Comparison of ENCODE assay signal across 18 cellular contexts in the genomic region with DNA sequence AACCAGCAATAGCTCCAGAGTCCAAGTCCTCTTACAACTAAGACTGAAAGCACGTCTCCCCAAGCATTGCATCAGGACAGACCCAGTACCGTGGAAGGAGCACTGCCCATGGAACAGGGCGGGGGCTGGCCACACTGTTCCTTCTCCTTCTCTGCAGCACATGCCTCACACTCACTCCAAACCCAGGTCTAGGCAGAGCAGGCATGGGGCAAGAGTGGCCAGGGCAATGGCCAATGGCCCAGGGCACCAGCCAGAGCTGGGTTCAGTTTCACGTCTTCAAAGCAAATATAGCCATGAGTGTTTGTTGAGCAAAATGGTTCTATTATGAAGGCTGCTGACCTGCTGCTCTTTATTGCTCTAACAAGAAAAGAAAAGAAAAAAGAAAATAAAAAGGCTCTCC.
DNase-seq lines count a peak whose midpoint lies in the region; ATAC-seq and TF ChIP-seq lines count a peak whose summit lies in the region.
"Had no signal": no experiment of that assay in that cellular context is flagged by ENCODE, and none has a peak within 500 bp of the region (broad histone marks: within the 10 kb centered on the region; RNA-seq: fewer than 3 reads in every experiment).

No MANE protein-coding gene starts in this region.

- peak overlapping the region; percentile 18; the same call in 1 of the 2 replicates for H3K27ac Mint-ChIP-seq in GM23338
- H3K27ac Mint-ChIP-seq: CD8-positive, alpha-beta memory T cell; HFFc6; IgD-negative memory B cell had no signal

- H3K14ac ChIP-seq in neuronal stem cell (ENCODE audit: low read length) = no peak overlapping the region

- H2BK120ac ChIP-seq in neuronal stem cell (ENCODE audit: low read depth, low read length) = no peak overlapping the region

- H3K27ac ChIP-seq in 22Rv1 = peak overlapping the region; percentile 60; the same call in 1 of the 2 replicates
- H3K27ac ChIP-seq in GM23338 (ENCODE audit: low read depth) = no peak overlapping the region
- no peak overlapping the region for H3K27ac ChIP-seq in neuronal stem cell (replicated peaks; ENCODE audit: low read length)
- H3K27ac ChIP-seq: A549, BLaER1 had no signal

- H4K20me1 ChIP-seq in GM23338 (replicated peaks; ENCODE audit: insufficient read depth) = no peaks in the 10 kb centered on the region; the same call in 1 of the 2 replicates
- H4K20me1 ChIP-seq: BLaER1 had no signal

- peak overlapping the region; percentile 15 for H4K91ac ChIP-seq in neuronal stem cell (ENCODE audit: low read depth, low read length, poor library complexity)

- H3K4me1 Mint-ChIP-seq in GM23338 = peaks cover 16% of the 10 kb centered on the region
- no peaks in the 10 kb centered on the region for H3K4me1 Mint-ChIP-seq in activated T-cell treated with anti-CD3 and anti-CD28 coated beads, Interleukin-2, amount 50 U/mL, for 4 hours (ENCODE audit: low read depth)

- DNase-seq in GM23338 (ENCODE audit: low spot score) (no peak), neuronal stem cell (ENCODE audit: low spot score) (no peak), ACHN (no peak)
- DNase-seq in activated T-cell treated with anti-CD3 and anti-CD28 coated beads, Interleukin-2, amount 50 U/mL, for 4 hours = no peak
- DNase-seq: AML-193; CD8-positive, alpha-beta memory T cell; DND-41; GDM1; HCEC 1CT; HFFc6 had no signal

- H3K4me2 ChIP-seq in GM23338 (no peak overlapping the region), neuronal stem cell (ENCODE audit: insufficient read depth, low read length, poor library complexity, severe bottlenecking) (no peak overlapping the region)
- H3K4me2 ChIP-seq: A549, BLaER1 had no signal

- no peak for TF ChIP-seq CTCF in 22Rv1 (IDR thresholded peaks at IDR 0.05)
- no peak for TF ChIP-seq CTCF in GM23338 (conservative IDR thresholded peaks at IDR 0.05; ENCODE audit: low read depth in 2 of 2)

- H2AK5ac ChIP-seq in neuronal stem cell (ENCODE audit: low read depth, low read length) = no peak overlapping the region

- H2BK5ac ChIP-seq in neuronal stem cell (ENCODE audit: low read length) = no peak overlapping the region

- H2BK12ac ChIP-seq in neuronal stem cell (ENCODE audit: low read length) = no peak overlapping the region

- H3K23ac ChIP-seq in neuronal stem cell (ENCODE audit: low read depth, low read length, poor library complexity) = no peak overlapping the region

- H3K9me3 ChIP-seq in neuronal stem cell (replicated peaks in 1 of 2; ENCODE audit: control insufficient read depth in 2 of 2, insufficient read depth in 1 of 2, low read depth in 1 of 2, low read length in 2 of 2) = no peaks in the 10 kb centered on the region
- H3K9me3 ChIP-seq: A549, BLaER1, Caco-2 had no signal

- H3K9ac ChIP-seq in neuronal stem cell (ENCODE audit: low read depth, low read length, poor library complexity) = no peak overlapping the region
- H3K9ac ChIP-seq: BLaER1 had no signal

- in situ Hi-C loops in ACHN (cut with HindIII; ENCODE audit: low pct_ligation_motif_present, low pct_unique_long_range_greater_than_20kb, low sequenced_read_pairs) = no loop called here

- no peaks in the 10 kb centered on the region for H3K79me1 ChIP-seq in neuronal stem cell (ENCODE audit: low read depth, low read length)

- H2AFZ ChIP-seq in GM23338 (no peak overlapping the region), neuronal stem cell (ENCODE audit: low read length) (no peak overlapping the region)

- H3K4me3 Mint-ChIP-seq in GM23338 = no peak overlapping the region
- H3K4me3 Mint-ChIP-seq in activated T-cell treated with anti-CD3 and anti-CD28 coated beads, Interleukin-2, amount 50 U/mL, for 4 hours = no peak overlapping the region
- H3K4me3 Mint-ChIP-seq: CD8-positive, alpha-beta memory T cell; HFFc6; IgD-negative memory B cell had no signal

- no peaks in the 10 kb centered on the region for H3K9me3 Mint-ChIP-seq in GM23338
- H3K9me3 Mint-ChIP-seq in activated T-cell treated with anti-CD3 and anti-CD28 coated beads, Interleukin-2, amount 50 U/mL, for 4 hours = no peaks in the 10 kb centered on the region
- H3K9me3 Mint-ChIP-seq: CD8-positive, alpha-beta memory T cell; HFFc6; IgD-negative memory B cell had no signal

- H3K27me3 ChIP-seq in GM23338 (ENCODE audit: insufficient read depth) (no peaks in the 10 kb centered on the region), neuronal stem cell (ENCODE audit: control insufficient read depth in 3 of 3, insufficient read depth in 3 of 3, low read depth in 1 of 3, low read length in 3 of 3) (peaks cover 0 to 4% (median 0%) of the 10 kb centered on the region in 3 experiments)
- H3K27me3 ChIP-seq: BLaER1 had no signal

- ATAC-seq in GM23338 (no peak), esophagus mucosa (peak; percentile 41), HG02571 (IDR thresholded peaks at IDR 0.05; ENCODE audit: unreplicated experiment) (no peak), GM19324 (IDR thresholded peaks at IDR 0.05; ENCODE audit: low FRiP score, unreplicated experiment) (no peak)
- ATAC-seq in activated T-cell treated with anti-CD3 and anti-CD28 coated beads, Interleukin-2, amount 50 U/mL, for 4 hours = no peak

- no peaks in the 10 kb centered on the region for H3K9me2 ChIP-seq in GM23338 (ENCODE audit: insufficient read depth)

- H4K8ac ChIP-seq in neuronal stem cell (ENCODE audit: low read depth, low read length) = no peak overlapping the region

- no peaks in the 10 kb centered on the region for H3F3A ChIP-seq in GM23338 (replicated peaks; ENCODE audit: low read depth)

- H3K4me3 ChIP-seq in GM23338 = no peak overlapping the region
- H3K4me3 ChIP-seq in neuronal stem cell (ENCODE audit: low read length in 2 of 2) = no peak overlapping the region
- H3K4me3 ChIP-seq: A549, BLaER1 had no signal

- H3K4ac ChIP-seq in neuronal stem cell (ENCODE audit: low read length) = no peak overlapping the region

- H3K36me3 ChIP-seq in GM23338 (ENCODE audit: insufficient read depth) = no peaks in the 10 kb centered on the region; the same call in 1 of the 2 replicates
- peaks cover 0 to 2% of the 10 kb centered on the region in 2 donors for H3K36me3 ChIP-seq in neuronal stem cell (replicated peaks in 1 of 2; ENCODE audit: control insufficient read depth in 2 of 2, insufficient read depth in 2 of 2, low read length in 2 of 2)
- H3K36me3 ChIP-seq: BLaER1 had no signal

- H3K4me1 ChIP-seq in GM23338 (ENCODE audit: insufficient read depth) = no peaks in the 10 kb centered on the region
- peaks cover 0 to 2% of the 10 kb centered on the region in 2 donors for H3K4me1 ChIP-seq in neuronal stem cell (ENCODE audit: control insufficient read depth in 2 of 2, insufficient read depth in 1 of 2, low read depth in 1 of 2, low read length in 2 of 2)
- H3K4me1 ChIP-seq: A549, BLaER1, Caco-2 had no signal

- peaks cover 20% of the 10 kb centered on the region for H3K36me3 Mint-ChIP-seq in GM23338 (ENCODE audit: low read depth)
- no peaks in the 10 kb centered on the region for H3K36me3 Mint-ChIP-seq in activated T-cell treated with anti-CD3 and anti-CD28 coated beads, Interleukin-2, amount 50 U/mL, for 4 hours (ENCODE audit: insufficient read depth)
- H3K36me3 Mint-ChIP-seq: CD8-positive, alpha-beta memory T cell; IgD-negative memory B cell had no signal

- H2BK15ac ChIP-seq in neuronal stem cell (ENCODE audit: low read length) = no peak overlapping the region

- H3K18ac ChIP-seq in neuronal stem cell (ENCODE audit: low read length) = peak overlapping the region; percentile 86

- H3K79me2 ChIP-seq in GM23338 (replicated peaks; ENCODE audit: insufficient read depth) = no peaks in the 10 kb centered on the region

- no CpG with 5 or more reads among the region's 4 CpGs for WGBS in neuronal stem cell (ENCODE audit: extremely low coverage in 2 of 2, insufficient read length in 2 of 2, insufficient replicate concordance in 1 of 2), 2 donors

- H3K27me3 Mint-ChIP-seq in GM23338 (ENCODE audit: insufficient read depth, low read depth, poor library complexity) = peaks cover 4% of the 10 kb centered on the region
- H3K27me3 Mint-ChIP-seq in activated T-cell treated with anti-CD3 and anti-CD28 coated beads, Interleukin-2, amount 50 U/mL, for 4 hours (ENCODE audit: low read depth) = no peaks in the 10 kb centered on the region

TF ChIP-seq in GM23338, 12 proteins besides CTCF, POLR2A, EP300 and RAD21 (continues in another document):
- TF ChIP-seq ZNF331 (CRISPR knock-in tag; IDR thresholded peaks at IDR 0.05; ENCODE audit: low read depth) (no peak), CREB1 (CRISPR knock-in tag; IDR thresholded peaks at IDR 0.05; ENCODE audit: low read depth) (no peak), EZH2 (IDR thresholded peaks at IDR 0.05; ENCODE audit: low read depth, unreplicated experiment) (no peak), REST (IDR thresholded peaks at IDR 0.05; ENCODE audit: unreplicated experiment) (no peak), EZH2phosphoT487 (IDR thresholded peaks at IDR 0.05; ENCODE audit: unreplicated experiment) (no peak)
